ENCODE assay signal across 23 cellular contexts in the genomic region with DNA sequence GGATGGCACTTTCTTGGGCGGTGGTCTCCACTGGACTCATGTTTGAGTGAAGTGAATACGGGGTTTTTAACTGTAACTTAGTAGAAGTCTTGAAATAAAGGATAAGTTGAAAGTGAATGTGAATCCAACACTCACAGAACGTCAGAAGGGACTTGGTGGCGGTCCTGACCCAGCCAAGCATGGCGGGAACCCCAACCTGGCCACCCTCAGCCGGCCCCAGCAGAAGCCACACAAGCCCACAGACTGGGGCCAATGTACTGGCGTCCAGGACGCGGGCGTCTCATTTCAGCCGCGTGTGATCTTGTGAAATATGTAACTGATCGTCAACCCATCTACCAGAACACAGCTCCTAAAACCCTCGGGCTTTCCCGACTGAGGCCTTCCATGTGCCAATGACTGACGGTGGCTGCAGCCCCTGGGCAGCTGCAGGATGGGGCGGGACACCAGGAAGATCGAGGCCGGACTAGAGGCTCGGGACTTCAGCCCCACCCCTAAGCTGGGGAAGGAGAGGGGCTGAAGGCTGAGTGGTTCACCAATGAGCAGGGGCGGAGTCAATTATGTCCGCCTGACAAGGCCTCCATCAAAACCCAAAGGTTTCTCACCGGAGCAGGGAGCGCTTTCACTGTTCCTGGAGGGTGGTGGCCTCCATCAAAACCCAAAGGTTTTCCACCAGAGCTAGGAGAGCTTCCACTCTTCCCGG.
"Had no signal": no experiment of that assay in that cellular context is flagged by ENCODE, and none has a peak within 500 bp of the region (broad histone marks: within the 10 kb centered on the region; RNA-seq: fewer than 3 reads in every experiment).

No MANE protein-coding gene starts in this region.

- H3K4me3 ChIP-seq: adrenal gland, breast epithelium, coronary artery, gastrocnemius medialis, lower lobe of right lung, prostate gland, right atrium auricular region, tibial artery, uterus had no signal

- H3K4me1 ChIP-seq: adrenal gland, breast epithelium, lower lobe of right lung, prostate gland, right atrium auricular region, tibial artery, uterus had no signal

- H3K27ac ChIP-seq: adrenal gland, breast epithelium, coronary artery, gastrocnemius medialis, lower lobe of right lung, prostate gland, right atrium auricular region, tibial artery, uterus, VCaP had no signal

- DNase-seq: activated CD4-positive, alpha-beta T cell treated with anti-CD3 and anti-CD28 coated beads for 1 hour; activated CD4-positive, alpha-beta T cell treated with anti-CD3 and anti-CD28 coated beads, Interleukin-2, amount 50 U/mL, for 4 hours; activated effector memory CD4-positive, alpha-beta T cell treated with anti-CD3 and anti-CD28 coated beads, Interleukin-2, amount 50 U/mL, for 16 hours; adrenal gland; erythroblast; gastrocnemius medialis; head of caudate nucleus; left cardiac atrium; lower lobe of right lung; midbrain; stimulated activated CD4-positive, alpha-beta T cell treated with anti-CD3 and anti-CD28 coated beads, Interleukin-12 subunit alpha, Interleukin-12 subunit beta, amount 100 ng/mL, for 4 hours; stimulated activated CD4-positive, alpha-beta T cell treated with anti-CD3 and anti-CD28 coated beads, Interleukin-1b, Interleukin-23, amount 100 ng/mL, for 48 hours; substantia nigra; T-helper 17 cell; tibial artery; uterus had no signal

- H3K36me3 ChIP-seq: adrenal gland, breast epithelium, prostate gland, right atrium auricular region, uterus had no signal

- H3K27me3 Mint-ChIP-seq: T-helper 17 cell had no signal

- ATAC-seq: gastrocnemius medialis, left cardiac atrium, lower lobe of right lung had no signal

- H3K4me3 Mint-ChIP-seq: activated T-cell treated with anti-CD3 and anti-CD28 coated beads, Interleukin-2, amount 50 U/mL, for 72 hours; T-helper 17 cell had no signal

- H3K36me3 Mint-ChIP-seq: activated naive CD4-positive, alpha-beta T cell treated with anti-CD3 and anti-CD28 coated beads, Interleukin-2, amount 50 U/mL, for 72 hours had no signal

- H3K9me3 Mint-ChIP-seq: activated naive CD4-positive, alpha-beta T cell treated with anti-CD3 and anti-CD28 coated beads, Interleukin-2, amount 50 U/mL, for 72 hours; activated T-cell treated with anti-CD3 and anti-CD28 coated beads, Interleukin-2, amount 50 U/mL, for 72 hours had no signal

- H3K9me3 ChIP-seq: adrenal gland, breast epithelium, gastrocnemius medialis, lower lobe of right lung, prostate gland, right atrium auricular region, tibial artery, uterus had no signal

- H3K27ac Mint-ChIP-seq: activated naive CD4-positive, alpha-beta T cell treated with anti-CD3 and anti-CD28 coated beads, Interleukin-2, amount 50 U/mL, for 72 hours had no signal

- H3K27me3 ChIP-seq: adrenal gland, breast epithelium, gastrocnemius medialis, right atrium auricular region, tibial artery, uterus had no signal
